ENCODE assay signal across 17 cellular contexts in the genomic region with DNA sequence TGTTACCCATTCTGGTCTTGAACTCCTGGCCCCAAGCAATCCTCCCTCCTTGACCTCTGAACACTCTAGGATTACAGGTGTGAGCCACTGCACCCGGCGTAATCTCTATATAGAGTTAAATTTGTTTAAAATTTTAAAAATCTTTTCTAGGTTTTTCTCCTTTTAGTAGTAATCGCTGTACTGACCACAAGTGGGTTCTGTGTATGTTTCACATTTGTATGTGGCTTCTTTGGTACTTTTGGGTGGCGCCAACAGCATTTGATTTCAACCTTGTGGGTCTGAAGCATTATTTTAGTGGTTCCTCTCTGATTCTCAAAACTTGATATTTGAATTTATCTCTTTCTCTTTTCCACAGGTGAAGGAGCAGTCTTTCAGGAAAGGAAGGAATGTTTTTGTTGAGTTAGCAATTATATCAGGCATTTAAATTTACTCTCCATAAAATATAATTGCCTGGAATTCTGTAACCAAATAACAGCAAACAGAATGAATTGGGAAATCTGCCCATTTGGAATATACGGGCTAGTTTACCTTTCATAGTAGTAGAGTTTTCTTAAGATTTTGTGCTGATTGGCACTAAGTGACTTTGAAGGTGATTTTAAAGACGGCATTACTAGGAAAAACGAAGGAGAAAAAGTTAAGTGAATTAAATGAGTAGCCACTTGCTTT. TPM values are rescaled to one million over a fixed set of nuclear protein-coding genes. Genes with fewer than 3 reads are reported as not detected.
DNase-seq lines count a peak whose midpoint lies in the region; ATAC-seq, FAIRE-seq and TF ChIP-seq lines count a peak whose summit lies in the region.
"Had no signal": no experiment of that assay in that cellular context is flagged by ENCODE, and none has a peak within 500 bp of the region (broad histone marks: within the 10 kb centered on the region; RNA-seq: fewer than 3 reads in every experiment).

No MANE protein-coding gene starts in this region.

- H3K27ac ChIP-seq in kidney (ENCODE audit: low read depth in 2 of 2, low read length in 2 of 2): no peak overlapping the region
- H3K27ac ChIP-seq: epithelial cell of prostate had no signal

- no peaks in the 10 kb centered on the region for H3K27me3 Mint-ChIP-seq in osteocyte (ENCODE audit: unreplicated experiment)
- H3K27me3 Mint-ChIP-seq in activated T-helper 17 cell treated with anti-CD3 and anti-CD28 coated beads, Interleukin-2, amount 50 U/mL, for 72 hours: no peaks in the 10 kb centered on the region
- H3K27me3 Mint-ChIP-seq in activated CD4-positive, alpha-beta T cell treated with anti-CD3 and anti-CD28 coated beads, Interleukin-2, amount 10 ng/mL, durations not matched to agents 7 days and 5 days: no peaks in the 10 kb centered on the region
- H3K27me3 Mint-ChIP-seq: stimulated activated naive CD8-positive, alpha-beta T cell treated with anti-CD3 and anti-CD28 coated beads, Interleukin-15, Interleukin-2, amounts not matched to agents 100 ng/mL and 50 ng/mL, for 24 hours had no signal

- no peak for FAIRE-seq in kidney (lab: Jason Lieb, UNC)
- FAIRE-seq: GM12891 had no signal

- H3K36me3 Mint-ChIP-seq in osteocyte (ENCODE audit: unreplicated experiment): peaks cover 12% of the 10 kb centered on the region
- no peaks in the 10 kb centered on the region for H3K36me3 Mint-ChIP-seq in activated T-helper 17 cell treated with anti-CD3 and anti-CD28 coated beads, Interleukin-2, amount 50 U/mL, for 72 hours (ENCODE audit: low read depth)
- no peaks in the 10 kb centered on the region for H3K36me3 Mint-ChIP-seq in activated CD4-positive, alpha-beta T cell treated with anti-CD3 and anti-CD28 coated beads, Interleukin-2, amount 10 ng/mL, durations not matched to agents 7 days and 5 days (ENCODE audit: low read depth)
- H3K36me3 Mint-ChIP-seq: CD14-positive monocyte had no signal

- H3K4me1 Mint-ChIP-seq in osteocyte (ENCODE audit: unreplicated experiment): peaks cover 58% of the 10 kb centered on the region
- no peaks in the 10 kb centered on the region for H3K4me1 Mint-ChIP-seq in activated T-helper 17 cell treated with anti-CD3 and anti-CD28 coated beads, Interleukin-2, amount 50 U/mL, for 72 hours
- H3K4me1 Mint-ChIP-seq in activated CD4-positive, alpha-beta T cell treated with anti-CD3 and anti-CD28 coated beads, Interleukin-2, amount 10 ng/mL, durations not matched to agents 7 days and 5 days: peaks cover 5% of the 10 kb centered on the region
- H3K4me1 Mint-ChIP-seq: CD14-positive monocyte, neural crest cell had no signal

- no peaks in the 10 kb centered on the region for H3K9me3 Mint-ChIP-seq in osteocyte (ENCODE audit: unreplicated experiment)
- no peaks in the 10 kb centered on the region for H3K9me3 Mint-ChIP-seq in activated T-helper 17 cell treated with anti-CD3 and anti-CD28 coated beads, Interleukin-2, amount 50 U/mL, for 72 hours
- H3K9me3 Mint-ChIP-seq in activated CD4-positive, alpha-beta T cell treated with anti-CD3 and anti-CD28 coated beads, Interleukin-2, amount 10 ng/mL, durations not matched to agents 7 days and 5 days: no peaks in the 10 kb centered on the region
- H3K9me3 Mint-ChIP-seq: CD14-positive monocyte; neural crest cell; stimulated activated naive CD8-positive, alpha-beta T cell treated with anti-CD3 and anti-CD28 coated beads, Interleukin-15, Interleukin-2, amounts not matched to agents 100 ng/mL and 50 ng/mL, for 24 hours had no signal

- CTCF ChIA-PET in activated CD4-positive, alpha-beta T cell treated with anti-CD3 and anti-CD28 coated beads, Interleukin-2, amount 10 ng/mL, durations not matched to agents 7 days and 5 days (lab: Charles Lee): no interaction called here

- H3K9ac ChIP-seq in kidney (ENCODE audit: low read length in 2 of 2): no peak overlapping the region

- H3K4me3 Mint-ChIP-seq in osteocyte (ENCODE audit: unreplicated experiment): no peak overlapping the region
- H3K4me3 Mint-ChIP-seq in activated T-helper 17 cell treated with anti-CD3 and anti-CD28 coated beads, Interleukin-2, amount 50 U/mL, for 72 hours: no peak overlapping the region
- no peak overlapping the region for H3K4me3 Mint-ChIP-seq in activated CD4-positive, alpha-beta T cell treated with anti-CD3 and anti-CD28 coated beads, Interleukin-2, amount 10 ng/mL, durations not matched to agents 7 days and 5 days
- H3K4me3 Mint-ChIP-seq: CD14-positive monocyte; neural crest cell; stimulated activated naive CD8-positive, alpha-beta T cell treated with anti-CD3 and anti-CD28 coated beads, Interleukin-15, Interleukin-2, amounts not matched to agents 100 ng/mL and 50 ng/mL, for 24 hours had no signal

- POLR2A ChIA-PET in activated CD4-positive, alpha-beta T cell treated with anti-CD3 and anti-CD28 coated beads, Interleukin-2, amount 10 ng/mL, durations not matched to agents 7 days and 5 days (lab: Charles Lee): no interaction called here

- no peaks in the 10 kb centered on the region for H3K36me3 ChIP-seq in kidney (ENCODE audit: control insufficient read depth in 1 of 2, insufficient read depth in 2 of 2, low read length in 2 of 2)

- no peak overlapping the region for H3K4me3 ChIP-seq in kidney (ENCODE audit: low read length in 2 of 2)

- no peaks in the 10 kb centered on the region for H3K9me3 ChIP-seq in kidney (ENCODE audit: control insufficient read depth in 1 of 2, low read length in 2 of 2)

- no peaks in the 10 kb centered on the region for H3K4me1 ChIP-seq in kidney (ENCODE audit: control insufficient read depth in 1 of 2, insufficient read depth in 1 of 2, low read depth in 1 of 2, low read length in 2 of 2)

- intact Hi-C loops in kidney (cut with DNase I): no loop called here

- H3K27ac Mint-ChIP-seq in osteocyte (ENCODE audit: unreplicated experiment): peak overlapping the region; percentile 87
- no peak overlapping the region for H3K27ac Mint-ChIP-seq in activated T-helper 17 cell treated with anti-CD3 and anti-CD28 coated beads, Interleukin-2, amount 50 U/mL, for 72 hours
- H3K27ac Mint-ChIP-seq in activated CD4-positive, alpha-beta T cell treated with anti-CD3 and anti-CD28 coated beads, Interleukin-2, amount 10 ng/mL, durations not matched to agents 7 days and 5 days: no peak overlapping the region
- H3K27ac Mint-ChIP-seq: stimulated activated naive CD8-positive, alpha-beta T cell treated with anti-CD3 and anti-CD28 coated beads, Interleukin-15, Interleukin-2, amounts not matched to agents 100 ng/mL and 50 ng/mL, for 24 hours had no signal

- DNase-seq in osteocyte (ENCODE audit: extremely low spot score, unreplicated experiment): no peak
- DNase-seq in left lobe of liver (ENCODE audit: low spot score): no peak
- DNase-seq in kidney: no peak
- no peak for DNase-seq in activated CD4-positive, alpha-beta T cell treated with anti-CD3 and anti-CD28 coated beads, Interleukin-2, amount 10 ng/mL, durations not matched to agents 7 days and 5 days
- DNase-seq: activated CD4-positive, alpha-beta T cell treated with anti-CD3 and anti-CD28 coated beads for 1 hour; left cardiac atrium; NCI-H2227 treated with DMSO at 0.1 percent for 48 hours had no signal

- no peak for TF ChIP-seq CTCF in osteocyte (IDR thresholded peaks at IDR 0.05)
- no peak for TF ChIP-seq CTCF in kidney (IDR thresholded peaks at IDR 0.05; ENCODE audit: borderline replicate concordance, extremely low read depth, insufficient read depth)

- ATAC-seq in GM18907 (IDR thresholded peaks at IDR 0.05; ENCODE audit: unreplicated experiment) (peak; percentile 53), GM21786 (IDR thresholded peaks at IDR 0.05; ENCODE audit: unreplicated experiment) (peak; percentile 54), HG03521 (IDR thresholded peaks at IDR 0.05; ENCODE audit: unreplicated experiment) (peak; percentile 60), left lobe of liver (no peak)
- ATAC-seq in activated T-helper 17 cell treated with anti-CD3 and anti-CD28 coated beads, Interleukin-2, amount 50 U/mL, for 72 hours (replicated peaks): no peak
- ATAC-seq: Panc1 had no signal

RNA-seq across cellular contexts. Expression of gene ARHGAP10, which starts 29.5 kb away (rescaled TPM):
- total RNA-seq in osteocyte (121 and 126 TPM in 2 replicates), left lobe of liver (8.0 TPM), kidney (20.3 TPM)
- total RNA-seq in activated T-helper 17 cell treated with anti-CD3 and anti-CD28 coated beads, Interleukin-2, amount 50 U/mL, for 72 hours: 10 to 100 TPM; 11.1 to 14.7 TPM
- 13.4 TPM for polyA plus RNA-seq in kidney (ENCODE audit: insufficient read depth, low read depth, low replicate concordance)
- 10 to 100 TPM in 1 of 2 experiments, 1 to 10 TPM in 1; 9.4 to 10.7 TPM for total RNA-seq in activated CD4-positive, alpha-beta T cell treated with anti-CD3 and anti-CD28 coated beads, Interleukin-2, amount 10 ng/mL, durations not matched to agents 7 days and 5 days

Comparison
In these comparisons a context has a peak if more than half of its experiments do, and no peak if none do; other contexts are left out.
1. ATAC-seq: peak in GM18907 (single experiment), GM21786 (single experiment) and HG03521 (single experiment); none in activated T-helper 17 cell treated with anti-CD3 and anti-CD28 coated beads, Interleukin-2, amount 50 U/mL, for 72 hours (single experiment) and left lobe of liver (single experiment).